ENCODE assay signal across 1 cellular context in the genomic region with DNA sequence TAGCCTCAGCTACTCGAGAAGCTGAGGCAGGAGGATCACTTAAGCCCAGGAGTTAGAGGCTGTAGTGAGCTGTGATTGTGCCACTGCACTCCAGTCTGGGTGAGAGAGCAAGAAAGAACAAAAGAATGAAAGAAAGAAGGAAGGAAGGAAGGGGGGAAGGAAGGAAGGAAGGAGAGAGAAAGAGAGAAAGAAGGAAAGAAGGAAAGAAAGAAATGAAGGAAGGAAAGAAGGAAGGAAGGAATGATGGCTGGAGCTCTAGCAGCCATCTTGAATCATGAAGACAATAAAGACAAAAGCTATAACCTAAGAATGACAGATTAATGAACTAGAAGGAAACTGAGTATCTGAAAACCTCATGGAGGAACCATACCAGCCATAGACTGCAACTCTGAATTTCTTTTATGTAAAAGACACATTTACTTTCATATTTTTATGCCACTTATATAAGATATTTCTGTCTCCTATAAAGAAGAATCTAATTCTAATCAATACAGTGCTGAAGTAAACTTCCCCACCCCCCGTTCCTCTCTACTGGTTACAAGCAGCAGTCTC.
TF ChIP-seq lines count a peak whose summit lies in the region.

No MANE protein-coding gene starts in this region.

TF ChIP-seq in K562, 482 proteins besides CTCF, POLR2A, EP300 and RAD21 (continues in another document):
- TF ChIP-seq TEAD4 (IDR thresholded peaks at IDR 0.05; ENCODE audit: low read length) = no peak
- TF ChIP-seq TEAD4 (CRISPR knock-in tag; IDR thresholded peaks at IDR 0.05; ENCODE audit: borderline replicate concordance) = no peak
- no peak for TF ChIP-seq RBM17 (IDR thresholded peaks at IDR 0.05; ENCODE audit: borderline replicate concordance, low read depth, low read length)
- peak; percentile 46; the same call in 1 of the 2 replicates for TF ChIP-seq CC2D1A (IDR thresholded peaks at IDR 0.05)
- TF ChIP-seq NFATC3 (IDR thresholded peaks at IDR 0.05) = no peak
- TF ChIP-seq SMARCA5 (IDR thresholded peaks at IDR 0.05) = peak; percentile 81; the same call in 1 of the 2 replicates
- no peak for TF ChIP-seq ZKSCAN1 (IDR thresholded peaks at IDR 0.05; ENCODE audit: low read depth, low read length)
- TF ChIP-seq, protein P1, sequence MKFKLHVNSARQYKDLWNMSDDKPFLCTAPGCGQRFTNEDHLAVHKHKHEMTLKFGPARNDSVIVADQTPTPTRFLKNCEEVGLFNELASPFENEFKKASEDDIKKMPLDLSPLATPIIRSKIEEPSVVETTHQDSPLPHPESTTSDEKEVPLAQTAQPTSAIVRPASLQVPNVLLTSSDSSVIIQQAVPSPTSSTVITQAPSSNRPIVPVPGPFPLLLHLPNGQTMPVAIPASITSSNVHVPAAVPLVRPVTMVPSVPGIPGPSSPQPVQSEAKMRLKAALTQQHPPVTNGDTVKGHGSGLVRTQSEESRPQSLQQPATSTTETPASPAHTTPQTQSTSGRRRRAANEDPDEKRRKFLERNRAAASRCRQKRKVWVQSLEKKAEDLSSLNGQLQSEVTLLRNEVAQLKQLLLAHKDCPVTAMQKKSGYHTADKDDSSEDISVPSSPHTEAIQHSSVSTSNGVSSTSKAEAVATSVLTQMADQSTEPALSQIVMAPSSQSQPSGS (CRISPR knock-in tag; IDR thresholded peaks at IDR 0.05) = no peak
- TF ChIP-seq MTA2 (IDR thresholded peaks at IDR 0.05; ENCODE audit: low read depth) = no peak
- TF ChIP-seq MTA1 (IDR thresholded peaks at IDR 0.05; ENCODE audit: borderline replicate concordance) = peak; percentile 68
- TF ChIP-seq MAFK (IDR thresholded peaks at IDR 0.05; ENCODE audit: low read length) = no peak
- no peak for TF ChIP-seq SIX5 (IDR thresholded peaks at IDR 0.05; ENCODE audit: borderline replicate concordance in 1 of 2, insufficient read depth in 1 of 2, low read depth in 1 of 2, low read length in 2 of 2)
- TF ChIP-seq PTRF (tag; IDR thresholded peaks at IDR 0.05) = no peak
- TF ChIP-seq, protein P2, sequence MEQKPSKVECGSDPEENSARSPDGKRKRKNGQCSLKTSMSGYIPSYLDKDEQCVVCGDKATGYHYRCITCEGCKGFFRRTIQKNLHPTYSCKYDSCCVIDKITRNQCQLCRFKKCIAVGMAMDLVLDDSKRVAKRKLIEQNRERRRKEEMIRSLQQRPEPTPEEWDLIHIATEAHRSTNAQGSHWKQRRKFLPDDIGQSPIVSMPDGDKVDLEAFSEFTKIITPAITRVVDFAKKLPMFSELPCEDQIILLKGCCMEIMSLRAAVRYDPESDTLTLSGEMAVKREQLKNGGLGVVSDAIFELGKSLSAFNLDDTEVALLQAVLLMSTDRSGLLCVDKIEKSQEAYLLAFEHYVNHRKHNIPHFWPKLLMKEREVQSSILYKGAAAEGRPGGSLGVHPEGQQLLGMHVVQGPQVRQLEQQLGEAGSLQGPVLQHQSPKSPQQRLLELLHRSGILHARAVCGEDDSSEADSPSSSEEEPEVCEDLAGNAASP (IDR thresholded peaks at IDR 0.05) = no peak
- TF ChIP-seq, protein P3, sequence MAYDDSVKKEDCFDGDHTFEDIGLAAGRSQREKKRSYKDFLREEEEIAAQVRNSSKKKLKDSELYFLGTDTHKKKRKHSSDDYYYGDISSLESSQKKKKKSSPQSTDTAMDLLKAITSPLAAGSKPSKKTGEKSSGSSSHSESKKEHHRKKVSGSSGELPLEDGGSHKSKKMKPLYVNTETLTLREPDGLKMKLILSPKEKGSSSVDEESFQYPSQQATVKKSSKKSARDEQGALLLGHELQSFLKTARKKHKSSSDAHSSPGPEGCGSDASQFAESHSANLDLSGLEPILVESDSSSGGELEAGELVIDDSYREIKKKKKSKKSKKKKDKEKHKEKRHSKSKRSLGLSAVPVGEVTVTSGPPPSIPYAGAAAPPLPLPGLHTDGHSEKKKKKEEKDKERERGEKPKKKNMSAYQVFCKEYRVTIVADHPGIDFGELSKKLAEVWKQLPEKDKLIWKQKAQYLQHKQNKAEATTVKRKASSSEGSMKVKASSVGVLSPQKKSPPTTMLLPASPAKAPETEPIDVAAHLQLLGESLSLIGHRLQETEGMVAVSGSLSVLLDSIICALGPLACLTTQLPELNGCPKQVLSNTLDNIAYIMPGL (CRISPR knock-in tag; IDR thresholded peaks at IDR 0.05) = no peak
- no peak for TF ChIP-seq FOXM1 (IDR thresholded peaks at IDR 0.05; ENCODE audit: low read depth)
- no peak for TF ChIP-seq FOXM1 (CRISPR knock-in tag; IDR thresholded peaks at IDR 0.05; ENCODE audit: low read depth)
- no peak for TF ChIP-seq MCM7 (IDR thresholded peaks at IDR 0.05)
- TF ChIP-seq CBX5 (IDR thresholded peaks at IDR 0.05; ENCODE audit: borderline replicate concordance, low read depth) = no peak
- TF ChIP-seq TRIM24 (IDR thresholded peaks at IDR 0.05) = 0 out of 4 replicates have a peak, but pooled peaks of 1 of the 2 experiments have one; percentile 35
- peak; percentile 77 for TF ChIP-seq BCOR (IDR thresholded peaks at IDR 0.05)
- no peak for TF ChIP-seq FOXA1 (IDR thresholded peaks at IDR 0.05; ENCODE audit: borderline replicate concordance)
- no peak for TF ChIP-seq ZNF644 (tag; IDR thresholded peaks at IDR 0.05; ENCODE audit: low read depth)
- TF ChIP-seq RBM25 (IDR thresholded peaks at IDR 0.05; ENCODE audit: low read depth, low read length, severe bottlenecking) = peak; percentile 73
- TF ChIP-seq, protein P4, sequence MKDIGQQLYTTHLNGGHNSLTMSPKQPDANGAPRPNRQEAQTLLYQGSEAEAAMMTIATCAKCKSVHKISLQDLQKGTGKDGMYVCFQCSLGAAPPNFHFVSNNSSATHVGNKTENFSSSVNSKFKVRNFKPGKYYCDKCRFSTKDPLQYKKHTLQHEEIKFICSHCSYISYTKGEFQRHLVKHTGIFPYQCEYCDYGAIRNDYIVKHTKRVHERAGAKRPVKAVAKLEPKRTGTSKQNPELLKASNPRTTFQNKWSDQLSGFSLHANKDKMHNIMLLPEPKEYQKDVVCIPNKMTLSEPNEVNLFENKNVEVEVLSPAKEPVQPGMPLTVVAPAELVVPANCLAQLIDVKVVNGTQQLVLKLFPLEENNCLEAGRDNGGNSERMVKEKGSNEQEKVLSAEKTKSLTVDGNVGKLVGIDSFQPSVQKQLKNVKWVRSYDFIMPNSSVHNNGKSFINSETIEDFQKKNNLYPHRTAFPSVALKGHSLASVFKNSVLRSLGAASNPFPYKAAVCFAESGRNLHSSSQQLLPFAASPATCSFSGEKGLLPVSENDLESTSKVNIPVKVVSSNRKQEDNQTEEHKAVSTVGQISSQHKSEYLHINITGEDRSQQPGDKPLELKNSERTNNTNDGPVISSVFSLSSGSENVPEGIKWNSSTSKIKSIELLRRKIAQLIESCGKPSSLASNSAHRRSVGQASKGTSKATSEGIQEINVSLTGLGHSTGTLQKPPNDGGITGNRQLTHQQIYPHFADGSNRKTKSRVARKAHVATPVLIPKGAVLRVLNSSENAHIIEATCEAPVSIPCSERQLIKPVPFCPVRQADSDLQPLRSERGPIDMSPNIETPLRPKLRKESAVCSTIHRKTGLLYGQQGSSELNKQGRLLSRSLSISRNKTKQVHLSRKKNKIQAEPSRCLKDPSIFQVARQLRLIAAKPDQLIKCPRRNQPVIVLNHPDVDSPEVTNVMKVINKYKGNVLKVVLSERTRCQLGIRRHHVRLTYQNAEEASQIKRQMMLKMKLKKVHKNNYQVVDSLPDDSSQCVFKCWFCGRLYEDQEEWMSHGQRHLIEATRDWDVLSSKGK (CRISPR knock-in tag; IDR thresholded peaks at IDR 0.05) = no peak
- TF ChIP-seq ZKSCAN3 (CRISPR knock-in tag; IDR thresholded peaks at IDR 0.05) = no peak
- no peak for TF ChIP-seq HCFC1 (IDR thresholded peaks at IDR 0.05; ENCODE audit: low read depth, low read length)
- no peak for TF ChIP-seq HNRNPK (IDR thresholded peaks at IDR 0.05; ENCODE audit: low read depth, low read length, poor library complexity, severe bottlenecking)
- no peak for TF ChIP-seq ZNF696 (CRISPR knock-in tag; conservative IDR thresholded peaks at IDR 0.05)
- TF ChIP-seq KDM4B (IDR thresholded peaks at IDR 0.05; ENCODE audit: borderline replicate concordance in 2 of 2, low read depth in 1 of 2) = no peak
- peak; percentile 52; the same call in 1 of the 2 replicates for TF ChIP-seq EHMT2 (IDR thresholded peaks at IDR 0.05)
- no peak for TF ChIP-seq FOXJ2 (tag; IDR thresholded peaks at IDR 0.05)
- no peak for TF ChIP-seq PHF8 (IDR thresholded peaks at IDR 0.05; ENCODE audit: borderline replicate concordance, low read length)
- TF ChIP-seq TCF7L2 (IDR thresholded peaks at IDR 0.05; ENCODE audit: low read depth, low read length) = no peak
- TF ChIP-seq, protein P5, sequence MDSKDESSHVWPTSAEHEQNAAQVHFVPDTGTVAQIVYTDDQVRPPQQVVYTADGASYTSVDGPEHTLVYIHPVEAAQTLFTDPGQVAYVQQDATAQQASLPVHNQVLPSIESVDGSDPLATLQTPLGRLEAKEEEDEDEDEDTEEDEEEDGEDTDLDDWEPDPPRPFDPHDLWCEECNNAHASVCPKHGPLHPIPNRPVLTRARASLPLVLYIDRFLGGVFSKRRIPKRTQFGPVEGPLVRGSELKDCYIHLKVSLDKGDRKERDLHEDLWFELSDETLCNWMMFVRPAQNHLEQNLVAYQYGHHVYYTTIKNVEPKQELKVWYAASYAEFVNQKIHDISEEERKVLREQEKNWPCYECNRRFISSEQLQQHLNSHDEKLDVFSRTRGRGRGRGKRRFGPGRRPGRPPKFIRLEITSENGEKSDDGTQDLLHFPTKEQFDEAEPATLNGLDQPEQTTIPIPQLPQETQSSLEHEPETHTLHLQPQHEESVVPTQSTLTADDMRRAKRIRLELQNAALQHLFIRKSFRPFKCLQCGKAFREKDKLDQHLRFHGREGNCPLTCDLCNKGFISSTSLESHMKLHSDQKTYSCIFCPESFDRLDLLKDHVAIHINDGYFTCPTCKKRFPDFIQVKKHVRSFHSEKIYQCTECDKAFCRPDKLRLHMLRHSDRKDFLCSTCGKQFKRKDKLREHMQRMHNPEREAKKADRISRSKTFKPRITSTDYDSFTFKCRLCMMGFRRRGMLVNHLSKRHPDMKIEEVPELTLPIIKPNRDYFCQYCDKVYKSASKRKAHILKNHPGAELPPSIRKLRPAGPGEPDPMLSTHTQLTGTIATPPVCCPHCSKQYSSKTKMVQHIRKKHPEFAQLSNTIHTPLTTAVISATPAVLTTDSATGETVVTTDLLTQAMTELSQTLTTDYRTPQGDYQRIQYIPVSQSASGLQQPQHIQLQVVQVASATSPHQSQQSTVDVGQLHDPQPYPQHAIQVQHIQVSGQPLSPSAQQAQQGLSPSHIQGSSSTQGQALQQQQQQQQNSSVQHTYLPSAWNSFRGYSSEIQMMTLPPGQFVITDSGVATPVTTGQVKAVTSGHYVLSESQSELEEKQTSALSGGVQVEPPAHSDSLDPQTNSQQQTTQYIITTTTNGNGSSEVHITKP (IDR thresholded peaks at IDR 0.05; ENCODE audit: partially characterized antibody) = no peak
- no peak for TF ChIP-seq POLR3G (IDR thresholded peaks at IDR 0.05; ENCODE audit: extremely low read depth, insufficient read length, insufficient replicate concordance)
- TF ChIP-seq HDAC3 (IDR thresholded peaks at IDR 0.05; ENCODE audit: borderline replicate concordance, partially characterized antibody) = no peak
- no peak for TF ChIP-seq CREB1 (IDR thresholded peaks at IDR 0.05)
- no peak for TF ChIP-seq CREB1 (CRISPR knock-in tag; IDR thresholded peaks at IDR 0.05)
- TF ChIP-seq, protein P6, sequence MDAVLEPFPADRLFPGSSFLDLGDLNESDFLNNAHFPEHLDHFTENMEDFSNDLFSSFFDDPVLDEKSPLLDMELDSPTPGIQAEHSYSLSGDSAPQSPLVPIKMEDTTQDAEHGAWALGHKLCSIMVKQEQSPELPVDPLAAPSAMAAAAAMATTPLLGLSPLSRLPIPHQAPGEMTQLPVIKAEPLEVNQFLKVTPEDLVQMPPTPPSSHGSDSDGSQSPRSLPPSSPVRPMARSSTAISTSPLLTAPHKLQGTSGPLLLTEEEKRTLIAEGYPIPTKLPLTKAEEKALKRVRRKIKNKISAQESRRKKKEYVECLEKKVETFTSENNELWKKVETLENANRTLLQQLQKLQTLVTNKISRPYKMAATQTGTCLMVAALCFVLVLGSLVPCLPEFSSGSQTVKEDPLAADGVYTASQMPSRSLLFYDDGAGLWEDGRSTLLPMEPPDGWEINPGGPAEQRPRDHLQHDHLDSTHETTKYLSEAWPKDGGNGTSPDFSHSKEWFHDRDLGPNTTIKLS (IDR thresholded peaks at IDR 0.05; ENCODE audit: borderline replicate concordance, low read depth) = no peak
- TF ChIP-seq CAMTA2 (CRISPR knock-in tag; conservative IDR thresholded peaks at IDR 0.05) = no peak
- no peak for TF ChIP-seq RCOR1 (IDR thresholded peaks at IDR 0.05; ENCODE audit: borderline replicate concordance in 1 of 2, low read depth in 2 of 2, low read length in 2 of 2)
- TF ChIP-seq, protein P7, sequence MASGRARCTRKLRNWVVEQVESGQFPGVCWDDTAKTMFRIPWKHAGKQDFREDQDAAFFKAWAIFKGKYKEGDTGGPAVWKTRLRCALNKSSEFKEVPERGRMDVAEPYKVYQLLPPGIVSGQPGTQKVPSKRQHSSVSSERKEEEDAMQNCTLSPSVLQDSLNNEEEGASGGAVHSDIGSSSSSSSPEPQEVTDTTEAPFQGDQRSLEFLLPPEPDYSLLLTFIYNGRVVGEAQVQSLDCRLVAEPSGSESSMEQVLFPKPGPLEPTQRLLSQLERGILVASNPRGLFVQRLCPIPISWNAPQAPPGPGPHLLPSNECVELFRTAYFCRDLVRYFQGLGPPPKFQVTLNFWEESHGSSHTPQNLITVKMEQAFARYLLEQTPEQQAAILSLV (tag; IDR thresholded peaks at IDR 0.05) = no peak
- no peak for TF ChIP-seq KLF10 (CRISPR knock-in tag; IDR thresholded peaks at IDR 0.05)
- TF ChIP-seq KLF1 (tag; IDR thresholded peaks at IDR 0.05) = no peak
- no peak for TF ChIP-seq CREBBP (IDR thresholded peaks at IDR 0.05; ENCODE audit: low read depth, low read length)
- no peak for TF ChIP-seq NR2C1 (IDR thresholded peaks at IDR 0.05)
- TF ChIP-seq NR2C1 (tag; IDR thresholded peaks at IDR 0.05) = no peak
- TF ChIP-seq FOXP1 (CRISPR knock-in tag; IDR thresholded peaks at IDR 0.05) = no peak
- TF ChIP-seq THRAP3 (IDR thresholded peaks at IDR 0.05; ENCODE audit: borderline replicate concordance) = peak; percentile 29; the same call in 1 of the 2 replicates
- no peak for TF ChIP-seq KAT7 (CRISPR knock-in tag; IDR thresholded peaks at IDR 0.05; ENCODE audit: borderline replicate concordance)
- TF ChIP-seq HDGF (IDR thresholded peaks at IDR 0.05) = 0 out of 2 replicates have a peak, but pooled peaks have one; percentile 46
- TF ChIP-seq EP400 (IDR thresholded peaks at IDR 0.05) = peak; percentile 26; the same call in 1 of the 2 replicates
- no peak for TF ChIP-seq TEAD2 (tag; IDR thresholded peaks at IDR 0.05)
- TF ChIP-seq MCM5 (IDR thresholded peaks at IDR 0.05; ENCODE audit: low read depth) = no peak
- TF ChIP-seq, protein P8, sequence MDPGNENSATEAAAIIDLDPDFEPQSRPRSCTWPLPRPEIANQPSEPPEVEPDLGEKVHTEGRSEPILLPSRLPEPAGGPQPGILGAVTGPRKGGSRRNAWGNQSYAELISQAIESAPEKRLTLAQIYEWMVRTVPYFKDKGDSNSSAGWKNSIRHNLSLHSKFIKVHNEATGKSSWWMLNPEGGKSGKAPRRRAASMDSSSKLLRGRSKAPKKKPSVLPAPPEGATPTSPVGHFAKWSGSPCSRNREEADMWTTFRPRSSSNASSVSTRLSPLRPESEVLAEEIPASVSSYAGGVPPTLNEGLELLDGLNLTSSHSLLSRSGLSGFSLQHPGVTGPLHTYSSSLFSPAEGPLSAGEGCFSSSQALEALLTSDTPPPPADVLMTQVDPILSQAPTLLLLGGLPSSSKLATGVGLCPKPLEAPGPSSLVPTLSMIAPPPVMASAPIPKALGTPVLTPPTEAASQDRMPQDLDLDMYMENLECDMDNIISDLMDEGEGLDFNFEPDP (CRISPR knock-in tag; IDR thresholded peaks at IDR 0.05) = no peak
- no peak for TF ChIP-seq FOXJ3 (CRISPR knock-in tag; IDR thresholded peaks at IDR 0.05)
- peak; percentile 76; the same call in 1 of the 2 replicates for TF ChIP-seq LARP7 (IDR thresholded peaks at IDR 0.05)
- TF ChIP-seq ZNF12 (CRISPR knock-in tag; IDR thresholded peaks at IDR 0.05) = no peak
